In the genomic region with DNA sequence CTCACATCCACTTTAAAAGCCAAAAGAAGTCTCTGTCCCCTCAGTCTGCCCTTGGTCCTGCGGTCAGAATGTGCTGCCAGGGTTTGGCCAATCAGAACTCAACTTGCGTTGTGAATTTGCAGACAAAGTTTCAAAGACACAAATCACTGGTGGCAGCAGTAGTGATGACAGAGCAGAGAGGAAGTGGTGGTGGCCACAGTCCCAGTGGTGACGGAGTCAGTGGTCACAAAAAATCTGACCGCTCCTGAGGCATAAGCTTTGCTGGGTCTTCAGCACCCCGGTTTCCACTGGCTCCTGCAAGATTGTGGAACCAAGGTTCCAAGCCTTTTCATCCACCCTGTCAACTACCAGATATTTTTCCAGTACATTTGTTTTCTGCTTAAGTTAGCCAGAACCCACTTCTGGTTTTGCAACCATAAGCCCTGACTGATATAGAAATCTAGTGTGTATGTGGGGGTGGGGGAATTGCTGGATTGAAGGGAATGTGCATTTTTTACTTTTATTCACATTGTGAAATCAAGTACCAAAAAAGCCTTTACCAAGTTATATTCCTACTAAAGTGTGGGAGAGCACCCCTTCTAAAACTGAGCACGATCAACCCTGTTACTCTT, we compare ENCODE assay signal across 9 cellular contexts.
DNase-seq lines count a peak whose midpoint lies in the region; ATAC-seq and TF ChIP-seq lines count a peak whose summit lies in the region.
"Had no signal": no experiment of that assay in that cellular context is flagged by ENCODE, and none has a peak within 500 bp of the region (broad histone marks: within the 10 kb centered on the region; RNA-seq: fewer than 3 reads in every experiment).

No MANE protein-coding gene starts in this region.

- no peaks in the 10 kb centered on the region for H3K4me1 ChIP-seq in hepatocyte (ENCODE audit: insufficient read depth)

- no peaks in the 10 kb centered on the region for H4K20me1 ChIP-seq in hepatocyte (ENCODE audit: insufficient read depth, poor library complexity, severe bottlenecking)

- no peak overlapping the region for H3K4me2 ChIP-seq in hepatocyte

- TF ChIP-seq CTCF in hepatocyte (IDR thresholded peaks at IDR 0.05; ENCODE audit: poor library complexity) (no peak), chondrocyte (IDR thresholded peaks at IDR 0.05) (no peak)

- H3K27me3 ChIP-seq in hepatocyte: no peaks in the 10 kb centered on the region

- H3K27ac Mint-ChIP-seq in chondrocyte (ENCODE audit: unreplicated experiment): no peak overlapping the region
- H3K27ac Mint-ChIP-seq: T-cell had no signal

- no peak overlapping the region for H3K27ac ChIP-seq in hepatocyte

- 83% methylated on average over 6 of the region's 6 CpGs for WGBS in hepatocyte (ENCODE audit: low lambda C conversion rate, missing lambda C conversion rate)

- H3K36me3 Mint-ChIP-seq in chondrocyte (ENCODE audit: low read depth): no peaks in the 10 kb centered on the region

- H2AFZ ChIP-seq in hepatocyte: no peak overlapping the region

- ATAC-seq in GM18498 (IDR thresholded peaks at IDR 0.05; ENCODE audit: unreplicated experiment) (peak; percentile 83), GM21423 (IDR thresholded peaks at IDR 0.05; ENCODE audit: unreplicated experiment) (peak; percentile 91), HG03571 (IDR thresholded peaks at IDR 0.05; ENCODE audit: unreplicated experiment) (peak; percentile 74)
- ATAC-seq: T-cell had no signal

- H3K9me3 ChIP-seq in hepatocyte (ENCODE audit: low read depth): peaks cover 4% of the 10 kb centered on the region

- no peak overlapping the region for H3K4me3 Mint-ChIP-seq in chondrocyte (ENCODE audit: unreplicated experiment)
- H3K4me3 Mint-ChIP-seq: T-cell had no signal

- H3K79me2 ChIP-seq in hepatocyte: no peaks in the 10 kb centered on the region

- no peaks in the 10 kb centered on the region for H3K4me1 Mint-ChIP-seq in chondrocyte (ENCODE audit: low read depth)
- H3K4me1 Mint-ChIP-seq: T-cell had no signal

- peak; percentile 42 for DNase-seq in islet precursor cell
- DNase-seq in NCI-H1105 (lab: John Stamatoyannopoulos, UW): no peak
- no peak for DNase-seq in middle frontal gyrus (ENCODE audit: extremely low spot score, low spot score)
- DNase-seq in hepatocyte (ENCODE audit: low spot score): no peak
- no peak for DNase-seq in chondrocyte (ENCODE audit: low spot score)

- peaks cover 13% of the 10 kb centered on the region for H3K9me3 Mint-ChIP-seq in chondrocyte (ENCODE audit: low read depth)

- no peak overlapping the region for H3K4me3 ChIP-seq in hepatocyte

- no peaks in the 10 kb centered on the region for H3K36me3 ChIP-seq in hepatocyte (replicated peaks; ENCODE audit: insufficient read depth, low read depth)

- H3K9me2 ChIP-seq in hepatocyte (replicated peaks; ENCODE audit: insufficient read depth): no peaks in the 10 kb centered on the region

- peaks cover 31% of the 10 kb centered on the region for H3K27me3 Mint-ChIP-seq in chondrocyte (ENCODE audit: low read depth)
